In genomic region chr5:119452060-119452372, GRCh38 we compare ENCODE assay signal across 1 cellular context.
TF ChIP-seq lines count a peak whose summit lies in the region.

No MANE protein-coding gene starts in this region.

TF ChIP-seq in H1, 55 proteins besides CTCF, POLR2A, EP300 and RAD21 (continued from another document):
- no peak for TF ChIP-seq CREB1 (IDR thresholded peaks at IDR 0.05)
